20 cellular contexts compared by ENCODE assay signal in the genomic region with DNA sequence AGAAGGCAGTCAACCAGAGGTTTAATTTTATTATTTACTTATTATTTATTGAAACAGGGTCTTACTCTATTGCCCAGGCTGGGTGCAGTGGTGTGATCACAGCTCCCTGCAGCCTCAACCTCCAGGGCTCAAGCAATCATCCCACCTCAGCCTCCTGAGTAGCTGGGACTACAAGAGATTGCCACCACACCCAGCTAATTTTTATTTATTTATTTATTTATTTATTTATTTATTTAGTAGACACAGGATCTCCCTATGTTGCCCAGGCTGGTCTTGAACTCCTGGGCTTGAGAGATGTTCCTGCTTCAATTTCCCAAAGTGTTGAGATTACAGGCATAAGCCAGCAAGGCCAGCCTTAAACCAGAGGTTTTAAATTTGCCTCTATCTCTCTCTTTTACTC.
"Had no signal": no experiment of that assay in that cellular context is flagged by ENCODE, and none has a peak within 500 bp of the region (broad histone marks: within the 10 kb centered on the region; RNA-seq: fewer than 3 reads in every experiment).

No MANE protein-coding gene starts in this region.

- FAIRE-seq: pancreas, small intestine had no signal

- H3K36me3 Mint-ChIP-seq: natural killer cell; natural killer cell treated with Interleukin-12 subunit alpha and Interleukin-12 subunit beta and Interleukin-15 and Interleukin-18, amount 100 ng/mL, for 72 hours; neural progenitor cell had no signal

- H3K4me3 Mint-ChIP-seq: natural killer cell; natural killer cell treated with Interleukin-12 subunit alpha and Interleukin-12 subunit beta and Interleukin-15 and Interleukin-18, amount 100 ng/mL, for 72 hours; nephron; nephron progenitor cell; neural crest cell had no signal

- H3K4me2 ChIP-seq: smooth muscle cell had no signal

- H3K27ac Mint-ChIP-seq: natural killer cell; natural killer cell treated with Interleukin-12 subunit alpha and Interleukin-12 subunit beta and Interleukin-15 and Interleukin-18, amount 100 ng/mL, for 72 hours; nephron progenitor cell; neural progenitor cell; progenitor cell of endocrine pancreas had no signal

- H3K27ac ChIP-seq: neural progenitor cell, neutrophil, ovary, pancreas, parathyroid adenoma, prostate gland, psoas muscle, right atrium auricular region, right lobe of liver, sigmoid colon, skin epidermis, spleen had no signal

- H3K36me3 ChIP-seq: neural progenitor cell, neutrophil, ovary, pancreas, prostate gland, right atrium auricular region, right lobe of liver, sigmoid colon, spleen had no signal

- H3K4me1 ChIP-seq: pancreas, parathyroid adenoma, prostate gland, psoas muscle, right atrium auricular region, right lobe of liver had no signal

- H3K4me3 ChIP-seq: neural progenitor cell, ovary, right lobe of liver, smooth muscle cell had no signal

- H3K9me3 Mint-ChIP-seq: natural killer cell; natural killer cell treated with Interleukin-12 subunit alpha and Interleukin-12 subunit beta and Interleukin-15 and Interleukin-18, amount 100 ng/mL, for 72 hours; nephron; nephron progenitor cell; neural crest cell; neural progenitor cell had no signal

- DNase-seq: natural killer cell, sigmoid colon, spleen had no signal

- H3K79me2 ChIP-seq: parathyroid adenoma had no signal

- H3K9me3 ChIP-seq: neutrophil, ovary, pancreas, prostate gland, psoas muscle, right atrium auricular region, right lobe of liver, sigmoid colon, spleen had no signal

- H3K9ac ChIP-seq: neural progenitor cell, parathyroid adenoma had no signal

- H3K27me3 ChIP-seq: neural progenitor cell, ovary, right atrium auricular region, right lobe of liver, spleen had no signal

- H2AFZ ChIP-seq: parathyroid adenoma had no signal
